In genomic region chr1:200738733-200739498, GRCh38 we compare ENCODE assay signal across 8 cellular contexts. TPM values are rescaled to one million over a fixed set of nuclear protein-coding genes. Genes with fewer than 3 reads are reported as not detected.
DNase-seq lines count a peak whose midpoint lies in the region; ATAC-seq, FAIRE-seq and TF ChIP-seq lines count a peak whose summit lies in the region.

Gene CAMSAP2, plus strand, starts transcription at chr1:200738893. Its CDS starts 935 bp downstream, at chr1:200739828.

- peak within 1 kb of the TSS; percentile 99 for H3K4me3 Mint-ChIP-seq in endothelial cell (ENCODE audit: unreplicated experiment)
- peak within 1 kb of the TSS; percentile 92 for H3K4me3 Mint-ChIP-seq in mesothelial cell of epicardium

- peaks cover 18% of the 10 kb centered on the region for H3K36me3 ChIP-seq in NT2/D1 (ENCODE audit: insufficient read depth, insufficient read length, low read length)

- H3K27me3 ChIP-seq in NT2/D1 (ENCODE audit: insufficient read depth, insufficient read length) = peaks cover 9% of the 10 kb centered on the region

- H3K4me1 Mint-ChIP-seq in endothelial cell (ENCODE audit: unreplicated experiment) (peaks cover 15% of the 10 kb centered on the region), mesothelial cell of epicardium (peaks cover 41% of the 10 kb centered on the region)

- no peaks in the 10 kb centered on the region for H3K9me3 Mint-ChIP-seq in endothelial cell (ENCODE audit: unreplicated experiment)
- no peaks in the 10 kb centered on the region for H3K9me3 Mint-ChIP-seq in mesothelial cell of epicardium

- peak within 1 kb of the TSS; percentile 71 for H3K4me3 ChIP-seq in NT2/D1 (ENCODE audit: insufficient read length, low read depth)

- peak; percentile 43 for ATAC-seq in HG03520 (IDR thresholded peaks at IDR 0.05; ENCODE audit: unreplicated experiment)

- no peak for TF ChIP-seq CTCF in endothelial cell (IDR thresholded peaks at IDR 0.05; ENCODE audit: unreplicated experiment)
- TF ChIP-seq CTCF in mesothelial cell of epicardium (IDR thresholded peaks at IDR 0.05; ENCODE audit: unreplicated experiment) = no peak

- no peak for FAIRE-seq in GM19239 (lab: Jason Lieb, UNC)

- H3K27ac Mint-ChIP-seq in endothelial cell (ENCODE audit: unreplicated experiment) = peak within 1 kb of the TSS; percentile 99
- H3K27ac Mint-ChIP-seq in mesothelial cell of epicardium = peak within 1 kb of the TSS; percentile 99

- H3K9me3 ChIP-seq in NT2/D1 (ENCODE audit: insufficient read depth, low read length) = no peaks in the 10 kb centered on the region

- H3K36me3 Mint-ChIP-seq in endothelial cell (ENCODE audit: low read depth, unreplicated experiment) = peaks cover 7% of the 10 kb centered on the region
- no peaks in the 10 kb centered on the region for H3K36me3 Mint-ChIP-seq in mesothelial cell of epicardium

- H3K4me1 ChIP-seq in NT2/D1 (ENCODE audit: insufficient read depth, insufficient read length) = no peaks in the 10 kb centered on the region

- peak within 1 kb of the TSS; percentile 87 for H3K9ac ChIP-seq in NT2/D1 (ENCODE audit: insufficient read length, low read depth)

- peaks cover 10% of the 10 kb centered on the region for H3K27me3 Mint-ChIP-seq in endothelial cell (ENCODE audit: unreplicated experiment)
- H3K27me3 Mint-ChIP-seq in mesothelial cell of epicardium (ENCODE audit: low read depth) = no peaks in the 10 kb centered on the region

- peak; percentile 89 for DNase-seq in Ammon's horn (ENCODE audit: low spot score)
- peak; percentile 62 for DNase-seq in GM19239 (ENCODE audit: insufficient read length, low spot score)
- DNase-seq in NT2/D1 (ENCODE audit: low read depth, low spot score) = peak; percentile 71
- DNase-seq in activated T-cell treated with anti-CD3 and anti-CD28 coated beads for 1 hour (ENCODE audit: low read depth) = peak; percentile 59
- DNase-seq in endothelial cell (ENCODE audit: low spot score) = peak; percentile 86
- peak; percentile 84 to 92 for DNase-seq in mesothelial cell of epicardium (ENCODE audit: low spot score in 2 of 2, unreplicated experiment in 2 of 2)
- DNase-seq in stimulated activated CD8-positive, alpha-beta memory T cell treated with anti-CD3 and anti-CD28 coated beads, Interleukin-15, amount 100 ng/mL, for 4 hours (ENCODE audit: low read depth in 2 of 2) = peak; percentile 35 to 40

RNA-seq across cellular contexts. Expression of gene CAMSAP2, which starts in this region (rescaled TPM):
- total RNA-seq in endothelial cell (ENCODE audit: unreplicated experiment) (39.5 TPM), mesothelial cell of epicardium (47.9 to 48.2 TPM (median 48.2 TPM) in 3 replicates)

Comparison
In these comparisons a context has a peak if more than half of its experiments do, and no peak if none do; other contexts are left out.
1. Peak in every context shown above with its lines: DNase-seq, ATAC-seq and H3K4me3 ChIP-seq.
2. DNase-seq: peak in every context shown above with its lines; median percentile 89 in Ammon's horn; 88 in mesothelial cell of epicardium; 86 in endothelial cell; 71 in NT2/D1; 62 in GM19239; 59 in activated T-cell treated with anti-CD3 and anti-CD28 coated beads for 1 hour; 38 in stimulated activated CD8-positive, alpha-beta memory T cell treated with anti-CD3 and anti-CD28 coated beads, Interleukin-15, amount 100 ng/mL, for 4 hours.